Comparison of ENCODE assay signal across 8 cellular contexts in the genomic region with DNA sequence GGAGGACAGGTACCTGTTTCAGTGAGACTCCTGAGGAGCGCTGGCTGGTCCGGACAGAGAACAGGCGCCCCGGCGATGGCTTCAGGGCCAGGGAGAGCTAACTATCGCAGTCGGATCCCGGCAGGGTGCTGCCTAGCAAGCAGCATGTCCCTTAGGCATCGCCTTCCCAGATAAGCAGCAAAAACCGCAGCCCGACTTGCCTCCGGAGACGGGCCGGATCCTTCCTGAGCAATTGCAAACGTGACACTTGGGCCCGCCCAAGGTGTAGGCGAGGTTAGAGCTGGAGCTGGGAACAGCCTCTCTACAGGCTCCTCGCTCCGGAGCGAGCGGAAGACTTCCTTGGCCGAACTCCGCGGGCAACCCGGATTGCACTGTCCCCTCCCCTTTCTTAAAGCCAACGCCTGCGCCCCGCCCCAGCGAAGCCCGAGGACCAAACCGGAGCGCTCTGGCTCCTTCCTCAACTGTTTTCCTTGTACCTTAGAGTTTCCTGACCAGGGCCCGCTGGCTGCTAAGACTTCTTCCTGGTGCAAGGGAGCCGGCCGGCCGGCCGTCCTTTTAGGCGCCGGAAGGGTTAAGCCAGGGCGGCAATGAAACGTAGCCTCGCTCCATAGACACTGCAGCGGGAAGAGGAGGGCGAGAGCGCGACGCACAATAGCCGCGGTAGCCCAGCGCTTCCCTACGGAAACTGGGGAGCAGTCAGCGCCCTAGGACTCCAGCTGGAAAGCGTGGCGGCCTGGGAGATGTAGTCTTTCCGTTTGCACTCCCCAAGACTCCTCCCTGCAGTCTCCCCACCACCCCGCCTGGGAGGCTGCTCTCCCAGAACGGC. TPM values are rescaled to one million over a fixed set of nuclear protein-coding genes. Genes with fewer than 3 reads are reported as not detected.
DNase-seq lines count a peak whose midpoint lies in the region; ATAC-seq and TF ChIP-seq lines count a peak whose summit lies in the region.

A gene with protein sequence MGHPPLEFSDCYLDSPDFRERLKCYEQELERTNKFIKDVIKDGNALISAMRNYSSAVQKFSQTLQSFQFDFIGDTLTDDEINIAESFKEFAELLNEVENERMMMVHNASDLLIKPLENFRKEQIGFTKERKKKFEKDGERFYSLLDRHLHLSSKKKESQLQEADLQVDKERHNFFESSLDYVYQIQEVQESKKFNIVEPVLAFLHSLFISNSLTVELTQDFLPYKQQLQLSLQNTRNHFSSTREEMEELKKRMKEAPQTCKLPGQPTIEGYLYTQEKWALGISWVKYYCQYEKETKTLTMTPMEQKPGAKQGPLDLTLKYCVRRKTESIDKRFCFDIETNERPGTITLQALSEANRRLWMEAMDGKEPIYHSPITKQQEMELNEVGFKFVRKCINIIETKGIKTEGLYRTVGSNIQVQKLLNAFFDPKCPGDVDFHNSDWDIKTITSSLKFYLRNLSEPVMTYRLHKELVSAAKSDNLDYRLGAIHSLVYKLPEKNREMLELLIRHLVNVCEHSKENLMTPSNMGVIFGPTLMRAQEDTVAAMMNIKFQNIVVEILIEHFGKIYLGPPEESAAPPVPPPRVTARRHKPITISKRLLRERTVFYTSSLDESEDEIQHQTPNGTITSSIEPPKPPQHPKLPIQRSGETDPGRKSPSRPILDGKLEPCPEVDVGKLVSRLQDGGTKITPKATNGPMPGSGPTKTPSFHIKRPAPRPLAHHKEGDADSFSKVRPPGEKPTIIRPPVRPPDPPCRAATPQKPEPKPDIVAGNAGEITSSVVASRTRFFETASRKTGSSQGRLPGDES (minus strand): TSS at position 341 of the 826 bp plus-strand sequence. CDS start 475 bp downstream, outside the sequence.

- CTCF ChIA-PET in GM10248 (lab: Yijun Ruan, JAX) = no interaction called here

- DNase-seq in 8988T (peak; percentile 19), GM10248 (ENCODE audit: extremely low spot score) (peak; percentile 5), NCI-H82 (lab: John Stamatoyannopoulos, UW) (peak; percentile 76), astrocyte of the cerebellum (ENCODE audit: low read depth) (peak; percentile 28), left cardiac atrium (peak; percentile 80), occipital lobe (lab: John Stamatoyannopoulos, UW) (peak; percentile 60)

- H3K4me3 ChIP-seq in astrocyte of the cerebellum (ENCODE audit: low read depth, low read length) = peak within 1 kb of the TSS; percentile 58

- POLR2A ChIA-PET in GM10248 (lab: Yijun Ruan, JAX) = no interaction called here

- intact Hi-C loops in left cardiac atrium (cut with DNase I) = no loop called here

- ATAC-seq in left cardiac atrium (peak; percentile 92 to 98), GM21825 (IDR thresholded peaks at IDR 0.05; ENCODE audit: unreplicated experiment) (no peak), HG03280 (IDR thresholded peaks at IDR 0.05; ENCODE audit: unreplicated experiment) (no peak)

- TF ChIP-seq CTCF in GM10248 (IDR thresholded peaks at IDR 0.05; ENCODE audit: control extremely low read depth, extremely low read depth, low read depth, missing control alignments) (no peak), astrocyte of the cerebellum (IDR thresholded peaks at IDR 0.05; ENCODE audit: low read depth, low read length, missing control alignments) (no peak)

- in situ Hi-C loops in astrocyte of the cerebellum (cut with HindIII; ENCODE audit: low sequenced_read_pairs) = no loop called here

RNA-seq across cellular contexts. Expression of the gene that starts here (rescaled TPM):
- total RNA-seq in left cardiac atrium (1 to 10 TPM; 3.1 to 5.7 TPM), occipital lobe (50.8 TPM)

Comparison
In these comparisons a context has a peak if more than half of its experiments do, and no peak if none do; other contexts are left out.
1. DNase-seq: peak in every context shown above with its lines; median percentile 80 in left cardiac atrium; 76 in NCI-H82; 60 in occipital lobe; 28 in astrocyte of the cerebellum; 19 in 8988T; 5 in GM10248.
2. ATAC-seq: peak in left cardiac atrium (2 of 2); none in GM21825 (single experiment) and HG03280 (single experiment).